In genomic region chr17:58605470-58605869, GRCh38 we compare ENCODE assay signal across 26 cellular contexts.
DNase-seq lines count a peak whose midpoint lies in the region; ATAC-seq and TF ChIP-seq lines count a peak whose summit lies in the region.
"Had no signal": no experiment of that assay in that cellular context is flagged by ENCODE, and none has a peak within 500 bp of the region (broad histone marks: within the 10 kb centered on the region; RNA-seq: fewer than 3 reads in every experiment).

No MANE protein-coding gene starts in this region.

- no peaks in the 10 kb centered on the region for H3K27me3 Mint-ChIP-seq in activated T-helper 17 cell treated with anti-CD3 and anti-CD28 coated beads, Interleukin-2, amount 50 U/mL, for 72 hours
- H3K27me3 Mint-ChIP-seq: progenitor cell of endocrine pancreas had no signal

- peak; percentile 78 for ATAC-seq in activated T-helper 17 cell treated with anti-CD3 and anti-CD28 coated beads, Interleukin-2, amount 50 U/mL, for 72 hours (replicated peaks)
- no peak for ATAC-seq in GM21515 (IDR thresholded peaks at IDR 0.05; ENCODE audit: unreplicated experiment)
- ATAC-seq: esophagus mucosa had no signal

- TF ChIP-seq POLR2A in breast epithelium (IDR thresholded peaks at IDR 0.05): no peak

- no peaks in the 10 kb centered on the region for H3K36me3 ChIP-seq in breast epithelium
- H3K36me3 ChIP-seq: BE2C, neural progenitor cell had no signal

- no peaks in the 10 kb centered on the region for H3K9me3 ChIP-seq in breast epithelium
- H3K9me3 ChIP-seq: BE2C, Caco-2 had no signal

- no peaks in the 10 kb centered on the region for H3K36me3 Mint-ChIP-seq in activated T-helper 17 cell treated with anti-CD3 and anti-CD28 coated beads, Interleukin-2, amount 50 U/mL, for 72 hours (ENCODE audit: low read depth)
- H3K36me3 Mint-ChIP-seq: neural progenitor cell had no signal

- no peaks in the 10 kb centered on the region for H3K4me1 ChIP-seq in breast epithelium
- H3K4me1 ChIP-seq: BE2C, Caco-2, neural progenitor cell had no signal

- no peak overlapping the region for H3K27ac ChIP-seq in breast epithelium
- H3K27ac ChIP-seq: neural progenitor cell, SK-N-MC had no signal

- peak overlapping the region; percentile 1 for H3K27ac Mint-ChIP-seq in activated T-helper 17 cell treated with anti-CD3 and anti-CD28 coated beads, Interleukin-2, amount 50 U/mL, for 72 hours
- H3K27ac Mint-ChIP-seq: neural progenitor cell, progenitor cell of endocrine pancreas had no signal

- no peaks in the 10 kb centered on the region for H3K27me3 ChIP-seq in breast epithelium
- H3K27me3 ChIP-seq: BE2C, neural progenitor cell had no signal

- no peaks in the 10 kb centered on the region for H3K9me3 Mint-ChIP-seq in activated T-helper 17 cell treated with anti-CD3 and anti-CD28 coated beads, Interleukin-2, amount 50 U/mL, for 72 hours
- H3K9me3 Mint-ChIP-seq: neural progenitor cell had no signal

- intact Hi-C loops in breast epithelium (cut with DNase I; ENCODE audit: low total_unique reads): no loop called here

- H3K4me3 ChIP-seq in breast epithelium: no peak overlapping the region
- H3K4me3 ChIP-seq: neural progenitor cell, SK-N-MC had no signal

- DNase-seq in NOMO-1 treated with dmso at 0.1 percent for 144 hours (lab: John Stamatoyannopoulos, UW; ENCODE audit: unreplicated experiment) (peak; percentile 6), NOMO-1 (lab: John Stamatoyannopoulos, UW; ENCODE audit: unreplicated experiment in 2 of 2) (no peak), AG08396 (ENCODE audit: low spot score) (no peak), breast epithelium (ENCODE audit: low spot score in 2 of 2) (no peak)
- DNase-seq in stimulated activated CD4-positive, alpha-beta T cell treated with anti-CD3 and anti-CD28 coated beads, Interleukin-1b, Interleukin-23, amount 100 ng/mL, for 48 hours: peak; percentile 20
- no peak for DNase-seq in stimulated activated CD4-positive, alpha-beta T cell treated with anti-CD3 and anti-CD28 coated beads, Interleukin-12 subunit alpha, Interleukin-12 subunit beta, amount 100 ng/mL, for 4 hours
- DNase-seq: 8988T; activated CD4-positive, alpha-beta T cell treated with anti-CD3 and anti-CD28 coated beads for 1 hour; activated naive CD4-positive, alpha-beta T cell; BE2C; Caco-2; cerebellar nuclear complex; DND-41; effector CD8-positive, alpha-beta T cell; hypothalamus; islet precursor cell; MM.1S; NCI-H2029 treated with DMSO at 0.1 percent for 48 hours; NCI-H446; stimulated activated CD4-positive, alpha-beta T cell treated with anti-CD3 and anti-CD28 coated beads, Interleukin-2, amount 100 ng/mL, for 24 hours had no signal

- H3K4me3 Mint-ChIP-seq in activated T-helper 17 cell treated with anti-CD3 and anti-CD28 coated beads, Interleukin-2, amount 50 U/mL, for 72 hours: no peak overlapping the region
- H3K4me3 Mint-ChIP-seq: neural progenitor cell had no signal

- no peak for TF ChIP-seq CTCF in breast epithelium (IDR thresholded peaks at IDR 0.05)

- no peaks in the 10 kb centered on the region for H3K4me1 Mint-ChIP-seq in activated T-helper 17 cell treated with anti-CD3 and anti-CD28 coated beads, Interleukin-2, amount 50 U/mL, for 72 hours
- H3K4me1 Mint-ChIP-seq: neural progenitor cell had no signal

Comparison
In these comparisons a context has a peak if more than half of its experiments do, and no peak if none do; other contexts are left out.
1. DNase-seq: peak in NOMO-1 treated with dmso at 0.1 percent for 144 hours (single experiment) and stimulated activated CD4-positive, alpha-beta T cell treated with anti-CD3 and anti-CD28 coated beads, Interleukin-1b, Interleukin-23, amount 100 ng/mL, for 48 hours (single experiment); none in NOMO-1 (0 of 2), stimulated activated CD4-positive, alpha-beta T cell treated with anti-CD3 and anti-CD28 coated beads, Interleukin-12 subunit alpha, Interleukin-12 subunit beta, amount 100 ng/mL, for 4 hours (single experiment), AG08396 (single experiment) and breast epithelium (0 of 2).